Comparison of ENCODE assay signal across 1 cellular context in genomic region chr11:121023848-121024751, GRCh38.
TF ChIP-seq lines count a peak whose summit lies in the region.

TBCEL (plus strand) TSS chr11:121024102; CDS start chr11:121045691, 21,589 bp downstream.

TF ChIP-seq in H1, 55 proteins besides CTCF, POLR2A, EP300 and RAD21 (continued from another document):
- peak; percentile 98 for TF ChIP-seq USF2 (IDR thresholded peaks at IDR 0.05; ENCODE audit: low read length)
- no peak for TF ChIP-seq GTF2F1 (IDR thresholded peaks at IDR 0.05; ENCODE audit: borderline replicate concordance, low read depth, low read length)
- peak; percentile 54; the same call in 1 of the 2 replicates for TF ChIP-seq TBP (IDR thresholded peaks at IDR 0.05; ENCODE audit: low read depth, low read length)
- peak; percentile 93 for TF ChIP-seq ATF3 (IDR thresholded peaks at IDR 0.05; ENCODE audit: insufficient read depth, low read depth, low read length)
- TF ChIP-seq TAF7 (optimal IDR thresholded peaks at IDR 0.05; ENCODE audit: borderline replicate concordance, low read depth, low read length) = no peak
- no peak for TF ChIP-seq HDAC2 (IDR thresholded peaks at IDR 0.05; ENCODE audit: borderline replicate concordance in 1 of 2, low read depth in 2 of 2, low read length in 2 of 2)
- no peak for TF ChIP-seq SP2 (IDR thresholded peaks at IDR 0.05; ENCODE audit: low read length)
- TF ChIP-seq TAF1 (IDR thresholded peaks at IDR 0.05; ENCODE audit: low read depth, low read length) = peak; percentile 65; the same call in 1 of the 2 replicates
- peak; percentile 83 to 97 for TF ChIP-seq SIN3A (conservative IDR thresholded peaks at IDR 0.05 in 1 of 2, IDR thresholded peaks at IDR 0.05 in 1 of 2; ENCODE audit: low read depth in 1 of 2, low read length in 2 of 2)
- no peak for TF ChIP-seq SRF (IDR thresholded peaks at IDR 0.05; ENCODE audit: low read depth, low read length)
- peak; percentile 61; the same call in 1 of the 2 replicates for TF ChIP-seq GABPA (IDR thresholded peaks at IDR 0.05; ENCODE audit: borderline replicate concordance, insufficient read depth, low read length)
- TF ChIP-seq HDAC6 (IDR thresholded peaks at IDR 0.05; ENCODE audit: low read depth, low read length) = no peak
- TF ChIP-seq PHF8 (conservative IDR thresholded peaks at IDR 0.05; ENCODE audit: low read depth, low read length) = peak; percentile 80
- peak; percentile 99 for TF ChIP-seq MAX (IDR thresholded peaks at IDR 0.05)
- no peak for TF ChIP-seq RFX5 (IDR thresholded peaks at IDR 0.05; ENCODE audit: borderline replicate concordance, low read depth, low read length)
- peak; percentile 77 for TF ChIP-seq E2F6 (IDR thresholded peaks at IDR 0.05)
- TF ChIP-seq SP1 (IDR thresholded peaks at IDR 0.05; ENCODE audit: low read depth, low read length) = no peak
- TF ChIP-seq JUN (IDR thresholded peaks at IDR 0.05; ENCODE audit: low read depth, low read length) = no peak
- peak; percentile 83 for TF ChIP-seq KDM4A (IDR thresholded peaks at IDR 0.05; ENCODE audit: low read depth, low read length, severe bottlenecking)
- TF ChIP-seq BACH1 (IDR thresholded peaks at IDR 0.05; ENCODE audit: low read length) = no peak
TF ChIP-seq in H1: peak in this region for 12.
